Comparison of ENCODE assay signal across 29 cellular contexts in genomic region chr9:17628617-17629016, GRCh38. TPM values are rescaled to one million over a fixed set of nuclear protein-coding genes. Genes with fewer than 3 reads are reported as not detected.
DNase-seq lines count a peak whose midpoint lies in the region; ATAC-seq, FAIRE-seq and TF ChIP-seq lines count a peak whose summit lies in the region.
"Had no signal": no experiment of that assay in that cellular context is flagged by ENCODE, and none has a peak within 500 bp of the region (broad histone marks: within the 10 kb centered on the region; RNA-seq: fewer than 3 reads in every experiment).

No MANE protein-coding gene starts in this region.

- TF ChIP-seq POLR2A in HepG2 (IDR thresholded peaks at IDR 0.05; ENCODE audit: insufficient read depth in 1 of 2, low read depth in 2 of 2, low read length in 2 of 2) = no peak

- no peak overlapping the region for H3K9ac ChIP-seq in liver (ENCODE audit: low read depth in 1 of 2, low read length in 2 of 2)
- H3K9ac ChIP-seq in HepG2 (ENCODE audit: insufficient read depth, low read depth, low read length) = no peak overlapping the region
- H3K9ac ChIP-seq in neuronal stem cell (ENCODE audit: low read depth, low read length, poor library complexity) = no peak overlapping the region
- H3K9ac ChIP-seq: BLaER1 had no signal

- H3K79me2 ChIP-seq in HepG2 (ENCODE audit: insufficient read depth, low read length) = no peaks in the 10 kb centered on the region

- DNase-seq in HepG2 (ENCODE audit: low spot score) = no peak
- peak; percentile 94 for DNase-seq in NCI-H446 treated with DMSO at 0.1 percent for 48 hours (lab: John Stamatoyannopoulos, UW)
- no peak for DNase-seq in left lobe of liver (ENCODE audit: low spot score)
- no peak for DNase-seq in neuronal stem cell (ENCODE audit: low spot score)
- no peak for DNase-seq in kidney glomerular epithelial cell (lab: John Stamatoyannopoulos, UW)
- no peak for DNase-seq in dedifferentiated amniotic fluid mesenchymal stem cell (ENCODE audit: extremely low spot score)
- DNase-seq: 8988T; ACHN; BE2C; C1 segment of cervical spinal cord; CD4-positive, alpha-beta memory T cell; CD4-positive, CD25-positive, alpha-beta regulatory T cell; CD8-positive, alpha-beta memory T cell; COR-L47; DMS 273 treated with DMSO at 0.1 percent for 48 hours; DMS153; DMS79; DND-41; EL; GDM1 had no signal

- H3K27me3 ChIP-seq in liver (ENCODE audit: control insufficient read depth in 4 of 4, insufficient read depth in 4 of 4, low read length in 3 of 4) (no peaks in the 10 kb centered on the region), HepG2 (ENCODE audit: control insufficient read depth in 1 of 2, insufficient read depth in 2 of 2, low read length in 2 of 2) (no peaks in the 10 kb centered on the region), neuronal stem cell (ENCODE audit: control insufficient read depth in 3 of 3, insufficient read depth in 3 of 3, low read depth in 1 of 3, low read length in 3 of 3) (no peaks in the 10 kb centered on the region)
- H3K27me3 ChIP-seq: BE2C, BLaER1 had no signal

- FAIRE-seq in HepG2 (lab: Jason Lieb, UNC) = no peak
- FAIRE-seq: A204.1, GM12878, GM12892, GM18507 had no signal

- H2AK5ac ChIP-seq in neuronal stem cell (ENCODE audit: low read depth, low read length) = no peak overlapping the region

- H2AFZ ChIP-seq in HepG2 (ENCODE audit: low read length) = no peak overlapping the region
- no peak overlapping the region for H2AFZ ChIP-seq in neuronal stem cell (ENCODE audit: low read length)

- POLR2A ChIA-PET in HepG2 (lab: Yijun Ruan, JAX) = no interaction called here

- TF ChIP-seq EP300 in HepG2 (IDR thresholded peaks at IDR 0.05; ENCODE audit: low read depth in 2 of 2, low read length in 2 of 2) (no peak), HepG2 (CRISPR knock-in tag; IDR thresholded peaks at IDR 0.05; ENCODE audit: borderline replicate concordance) (no peak)

- H3K4me1 ChIP-seq in liver (ENCODE audit: control insufficient read depth in 4 of 4, insufficient read depth in 4 of 4, low read length in 3 of 4) (peaks cover 2 to 21% (median 20%) of the 10 kb centered on the region in 4 donors), HepG2 (ENCODE audit: insufficient read depth, low read length) (no peaks in the 10 kb centered on the region), neuronal stem cell (ENCODE audit: control insufficient read depth in 2 of 2, insufficient read depth in 1 of 2, low read depth in 1 of 2, low read length in 2 of 2) (peaks cover 0 to 1% of the 10 kb centered on the region in 2 donors)
- H3K4me1 ChIP-seq: BE2C, BLaER1 had no signal

- H3K79me1 ChIP-seq in neuronal stem cell (ENCODE audit: low read depth, low read length) = no peaks in the 10 kb centered on the region

- no peak for TF ChIP-seq CTCF in liver (IDR thresholded peaks at IDR 0.05; ENCODE audit: low read depth, low read length, missing input control)
- no peak for TF ChIP-seq CTCF in HepG2 (CRISPR knock-in tag; IDR thresholded peaks at IDR 0.05)

- no peak overlapping the region for H3K4ac ChIP-seq in neuronal stem cell (ENCODE audit: low read length)

- no peak overlapping the region for H2BK5ac ChIP-seq in neuronal stem cell (ENCODE audit: low read length)

- H3K23ac ChIP-seq in neuronal stem cell (ENCODE audit: low read depth, low read length, poor library complexity) = no peak overlapping the region

- in situ Hi-C loops in HepG2 (cut with HindIII; ENCODE audit: extremely low pct_ligation_motif_present, low pct_unique_long_range_greater_than_20kb) = no loop called here

- H3K27ac ChIP-seq in liver (ENCODE audit: low read depth in 1 of 2, low read length in 2 of 2) = peak overlapping the region in 1 of 2 donors; percentile 22
- H3K27ac ChIP-seq in HepG2 (ENCODE audit: extremely low read length, insufficient read depth, low read length) = no peak overlapping the region
- H3K27ac ChIP-seq in neuronal stem cell (replicated peaks; ENCODE audit: low read length) = no peak overlapping the region
- H3K27ac ChIP-seq: BLaER1 had no signal

- H4K8ac ChIP-seq in neuronal stem cell (ENCODE audit: low read depth, low read length) = no peak overlapping the region

- no peaks in the 10 kb centered on the region for H4K20me1 ChIP-seq in HepG2 (ENCODE audit: insufficient read depth, low read length)
- H4K20me1 ChIP-seq: BLaER1 had no signal

- no TSS peak for BruUV-seq in HepG2 (replicated peaks; lab: Mats Ljungman, UMichigan)

- intact Hi-C loops in HepG2 (cut with micrococcal nuclease; ENCODE audit: unreplicated experiment) = no loop called here

- 41% methylated on average over 2 of the region's 2 CpGs for WGBS in liver
- WGBS in HepG2 (ENCODE audit: low lambda C conversion rate) = 2% methylated on average over 2 of the region's 2 CpGs
- no CpG with 5 or more reads among the region's 2 CpGs for WGBS in neuronal stem cell (ENCODE audit: extremely low coverage in 2 of 2, insufficient read length in 2 of 2, insufficient replicate concordance in 1 of 2), 2 donors

- H2BK12ac ChIP-seq in neuronal stem cell (ENCODE audit: low read length) = no peak overlapping the region

- no peak overlapping the region for H3K14ac ChIP-seq in neuronal stem cell (ENCODE audit: low read length)

- TF ChIP-seq RAD21 in liver (IDR thresholded peaks at IDR 0.05) = peak in 1 of 2 donors; percentile 22
- TF ChIP-seq RAD21 in HepG2 (CRISPR knock-in tag; IDR thresholded peaks at IDR 0.05) = no peak

- H3K36me3 ChIP-seq in liver (ENCODE audit: control insufficient read depth in 4 of 4, insufficient read depth in 3 of 4, low read depth in 1 of 4, low read length in 3 of 4) (no peaks in the 10 kb centered on the region), HepG2 (replicated peaks in 1 of 2; ENCODE audit: control insufficient read depth in 1 of 2, insufficient read depth in 2 of 2, low read length in 2 of 2) (no peaks in the 10 kb centered on the region), neuronal stem cell (replicated peaks in 1 of 2; ENCODE audit: control insufficient read depth in 2 of 2, insufficient read depth in 2 of 2, low read length in 2 of 2) (no peaks in the 10 kb centered on the region)
- H3K36me3 ChIP-seq: BE2C, BLaER1 had no signal

- H3K4me2 ChIP-seq in HepG2 (ENCODE audit: low read depth, low read length) (no peak overlapping the region), neuronal stem cell (ENCODE audit: insufficient read depth, low read length, poor library complexity, severe bottlenecking) (no peak overlapping the region)
- H3K4me2 ChIP-seq: BLaER1 had no signal

- no peak overlapping the region for H2BK120ac ChIP-seq in neuronal stem cell (ENCODE audit: low read depth, low read length)

- no peak overlapping the region for H4K91ac ChIP-seq in neuronal stem cell (ENCODE audit: low read depth, low read length, poor library complexity)

- no peak overlapping the region for H3K4me3 ChIP-seq in liver (ENCODE audit: low read depth in 1 of 3, low read length in 3 of 3)
- H3K4me3 ChIP-seq in HepG2 (replicated peaks in 1 of 3; ENCODE audit: insufficient read depth in 1 of 3, low read depth in 2 of 3, low read length in 3 of 3) = no peak overlapping the region
- no peak overlapping the region for H3K4me3 ChIP-seq in neuronal stem cell (ENCODE audit: low read length in 2 of 2)
- H3K4me3 ChIP-seq: BLaER1, GM12878 had no signal

- ATAC-seq in HepG2 (no peak), left lobe of liver (peak; percentile 77)
- ATAC-seq: GM12878 had no signal

- H3K18ac ChIP-seq in neuronal stem cell (ENCODE audit: low read length) = no peak overlapping the region

- CTCF ChIA-PET in HepG2 (lab: Yijun Ruan, JAX; ENCODE audit: low intra/inter-chr PET ratio, low total read pairs) = no interaction called here

- H3K9me3 ChIP-seq in liver (ENCODE audit: control insufficient read depth in 4 of 4, low read length in 3 of 4) (no peaks in the 10 kb centered on the region), HepG2 (ENCODE audit: low read length) (no peaks in the 10 kb centered on the region), neuronal stem cell (replicated peaks in 1 of 2; ENCODE audit: control insufficient read depth in 2 of 2, insufficient read depth in 1 of 2, low read depth in 1 of 2, low read length in 2 of 2) (no peaks in the 10 kb centered on the region)
- H3K9me3 ChIP-seq: BE2C, BLaER1 had no signal

- H2BK15ac ChIP-seq in neuronal stem cell (ENCODE audit: low read length) = no peak overlapping the region

TF ChIP-seq in liver, 16 proteins besides CTCF, POLR2A, EP300 and RAD21 (continues in another document):
- TF ChIP-seq TAF1 (conservative IDR thresholded peaks at IDR 0.05) (no peak), HNF4A (conservative IDR thresholded peaks at IDR 0.05) (peak; percentile 15 to 56)

RNA-seq across cellular contexts. Expression of gene SH3GL2, which starts 49.8 kb away (rescaled TPM):
- total RNA-seq in liver = under 1 TPM in 1 of 2 donors, not detected in 1; 0.08 TPM
- polyA plus RNA-seq in liver = under 1 TPM in 1 of 2 donors, not detected in 1; 0.06 TPM
- 0.04 TPM in 1 of 2 replicates, not detected in the other for total RNA-seq in HepG2 (2016; rRNA removed; fragmentation: Illumina TruSeq; extraction: Trizol)
- total RNA-seq in HepG2 (2016; cell fraction: cytosol; rRNA removed; fragmentation: Illumina TruSeq; extraction: Trizol; ENCODE audit: low read depth) = not detected in 2 replicates
- total RNA-seq in HepG2 (2016; cell fraction: insoluble cytoplasmic fraction; rRNA removed; fragmentation: Illumina TruSeq; extraction: Trizol) = 0.04 TPM in 1 of 2 replicates, not detected in the other
- total RNA-seq in HepG2 (2016; cell fraction: membrane; rRNA removed; fragmentation: Illumina TruSeq; extraction: Trizol) = 0.06 TPM in 1 of 2 replicates, not detected in the other
- total RNA-seq in HepG2 (2016; cell fraction: nucleus; rRNA removed; fragmentation: Illumina TruSeq; extraction: Trizol) = not detected in 2 replicates
- 0.03 TPM in 1 of 2 replicates, not detected in the other for polyA plus RNA-seq in HepG2 (2011; rRNA removed)
- not detected in 2 replicates for polyA plus RNA-seq in HepG2 (2011; cell fraction: cytosol; rRNA removed)
- 0.08 TPM in 1 of 2 replicates, not detected in the other for polyA plus RNA-seq in HepG2 (2011; cell fraction: nucleus; rRNA removed)
- polyA plus RNA-seq in HepG2 (2012) = not detected in 2 replicates
- polyA plus RNA-seq in HepG2 (2016; cell fraction: cytosol; fragmentation: Illumina TruSeq; extraction: Trizol; ENCODE audit: low read depth) = not detected in 2 replicates
- not detected in 2 replicates for polyA plus RNA-seq in HepG2 (2016; cell fraction: insoluble cytoplasmic fraction; fragmentation: Illumina TruSeq; extraction: Trizol; ENCODE audit: low read depth)
- polyA plus RNA-seq in HepG2 (2016; cell fraction: membrane; fragmentation: Illumina TruSeq; extraction: Trizol; ENCODE audit: low read depth) = not detected in 2 replicates
- polyA plus RNA-seq in HepG2 (2016; cell fraction: nucleus; fragmentation: Illumina TruSeq; extraction: Trizol; ENCODE audit: insufficient read depth, low read depth) = 0.18 and 0.29 TPM in 2 replicates
- polyA minus RNA-seq in HepG2 (2011; rRNA and poly(A)+ RNA removed; ENCODE audit: low replicate concordance) = 14.5 TPM in 1 of 2 replicates, not detected in the other
- polyA minus RNA-seq in HepG2 (2011; cell fraction: cytosol; rRNA and poly(A)+ RNA removed) = 1.3 TPM in 1 of 2 replicates, not detected in the other
- polyA minus RNA-seq in HepG2 (2011; cell fraction: nucleus; rRNA and poly(A)+ RNA removed) = not detected in 2 replicates
- total RNA-seq in left lobe of liver = not detected
- polyA plus RNA-seq in neuronal stem cell (2013, experiment 1 of 2) = 1.2 TPM
- polyA plus RNA-seq in neuronal stem cell (2013, experiment 2 of 2) = 1.1 TPM
- total RNA-seq: A673; CD4-positive, alpha-beta memory T cell; CD4-positive, CD25-positive, alpha-beta regulatory T cell; CD8-positive, alpha-beta memory T cell; G401; GM12878 had no signal
- polyA plus RNA-seq: CD14-positive monocyte; CD4-positive, alpha-beta memory T cell; CD4-positive, CD25-positive, alpha-beta regulatory T cell; CD8-positive, alpha-beta memory T cell; GM12878 had no signal
